Comparison of ENCODE assay signal across 9 cellular contexts in the genomic region with DNA sequence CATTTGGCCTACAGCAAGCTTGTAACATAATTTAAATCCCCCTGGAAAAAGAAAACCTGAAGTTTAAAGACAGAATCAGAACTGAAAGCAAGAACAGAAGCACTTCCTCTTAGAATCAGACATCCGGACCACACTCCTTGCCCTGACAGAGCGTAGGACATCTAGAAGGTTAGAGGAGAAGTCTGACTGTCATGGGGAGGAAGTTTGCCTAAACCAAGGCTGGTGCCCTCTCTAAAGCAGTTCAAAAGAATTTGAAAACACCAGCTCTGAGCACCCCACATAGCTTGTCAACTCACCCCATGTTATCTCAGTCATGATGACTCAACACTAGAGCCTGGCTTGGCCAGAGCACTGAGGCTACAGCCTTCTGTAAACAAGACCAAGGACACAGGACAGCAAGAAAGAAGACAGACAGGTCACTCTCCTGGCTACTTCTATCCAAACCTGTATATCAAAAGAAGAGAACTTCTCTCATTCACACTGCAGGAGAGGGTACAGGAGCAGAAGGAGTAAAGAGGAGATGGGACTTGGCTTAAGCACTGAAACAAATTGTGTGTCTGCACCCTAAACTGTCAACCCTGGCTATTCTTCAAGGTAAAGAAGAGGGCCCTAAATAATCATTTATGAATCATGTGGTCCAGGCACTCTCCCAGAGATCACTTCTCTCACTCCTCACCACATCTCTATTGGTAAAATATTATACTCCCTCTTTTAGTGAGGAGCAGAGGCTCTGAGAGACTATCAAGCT.
DNase-seq lines count a peak whose midpoint lies in the region; ATAC-seq and TF ChIP-seq lines count a peak whose summit lies in the region.
"Had no signal": no experiment of that assay in that cellular context is flagged by ENCODE, and none has a peak within 500 bp of the region (broad histone marks: within the 10 kb centered on the region; RNA-seq: fewer than 3 reads in every experiment).

No MANE protein-coding gene starts in this region.

- no peak overlapping the region for H3K18ac ChIP-seq in mesendoderm (ENCODE audit: low read length)

- peaks cover 13% of the 10 kb centered on the region for H3K4me1 Mint-ChIP-seq in WTC11
- peaks cover 4% of the 10 kb centered on the region for H3K4me1 Mint-ChIP-seq in progenitor cell of endocrine pancreas (ENCODE audit: low read depth)

- H4K5ac ChIP-seq in mesendoderm (ENCODE audit: low read length), result no peak overlapping the region

- no peaks in the 10 kb centered on the region for H3K79me2 ChIP-seq in mesendoderm (ENCODE audit: control insufficient read depth, insufficient read depth, low read length)

- H3K27me3 Mint-ChIP-seq in WTC11 (ENCODE audit: low read depth), result no peaks in the 10 kb centered on the region
- H3K27me3 Mint-ChIP-seq in progenitor cell of endocrine pancreas, result no peaks in the 10 kb centered on the region

- no peak overlapping the region for H3K9ac ChIP-seq in mesendoderm (ENCODE audit: low read length)
- H3K9ac ChIP-seq: KMS-11 had no signal

- no peak overlapping the region for H2BK15ac ChIP-seq in mesendoderm (replicated peaks; ENCODE audit: low read depth)

- peak; percentile 99 for ATAC-seq in GM21360 (IDR thresholded peaks at IDR 0.05; ENCODE audit: unreplicated experiment)
- ATAC-seq in HG03520 (IDR thresholded peaks at IDR 0.05; ENCODE audit: unreplicated experiment), result peak; percentile 96
- ATAC-seq in WTC11, result no peak

- no peak overlapping the region for H2BK120ac ChIP-seq in mesendoderm (ENCODE audit: low read depth, low read length)

- no peak overlapping the region for H3K27ac ChIP-seq in mesendoderm (ENCODE audit: low read depth, low read length)
- H3K27ac ChIP-seq: KMS-11 had no signal

- H3K4me3 Mint-ChIP-seq in WTC11 (no peak overlapping the region), progenitor cell of endocrine pancreas (ENCODE audit: low read depth) (no peak overlapping the region)

- no peak for TF ChIP-seq CTCF in WTC11 (IDR thresholded peaks at IDR 0.05)
- no peak for TF ChIP-seq CTCF in progenitor cell of endocrine pancreas (IDR thresholded peaks at IDR 0.05; ENCODE audit: unreplicated experiment)

- H3K4me3 ChIP-seq in GM08714 (ENCODE audit: low read length) (peak overlapping the region; percentile 20; the same call in 1 of the 2 replicates), mesendoderm (ENCODE audit: low read length) (no peak overlapping the region)

- no peak for DNase-seq in WTC11 (ENCODE audit: low spot score)
- peak; percentile 15 for DNase-seq in mesendoderm
- DNase-seq in progenitor cell of endocrine pancreas (ENCODE audit: low spot score, unreplicated experiment), result no peak
- no peak for DNase-seq in middle frontal gyrus (ENCODE audit: extremely low spot score, low spot score)
- DNase-seq in NCI-H1930 (lab: John Stamatoyannopoulos, UW), result no peak

- peaks cover 5% of the 10 kb centered on the region for H3K9me3 Mint-ChIP-seq in WTC11
- H3K9me3 Mint-ChIP-seq in progenitor cell of endocrine pancreas (ENCODE audit: low read depth), result no peaks in the 10 kb centered on the region

- CTCF ChIA-PET in WTC11 (lab: Charles Lee), result no interaction called here

- H3K4ac ChIP-seq in mesendoderm (ENCODE audit: low read depth, low read length), result no peak overlapping the region

- no peak overlapping the region for H3K4me2 ChIP-seq in mesendoderm (ENCODE audit: low read length)
- H3K4me2 ChIP-seq: KMS-11 had no signal

- no peak overlapping the region for H3K23ac ChIP-seq in mesendoderm (ENCODE audit: low read length)

- no peak overlapping the region for H2BK5ac ChIP-seq in mesendoderm (ENCODE audit: low read length)

- H3K36me3 Mint-ChIP-seq in WTC11 (no peaks in the 10 kb centered on the region), progenitor cell of endocrine pancreas (ENCODE audit: insufficient read depth) (no peaks in the 10 kb centered on the region)

- WGBS in mesendoderm (ENCODE audit: extremely low coverage, insufficient coverage, low lambda C conversion rate), result no CpG with 5 or more reads among the region's 2 CpGs

- no peaks in the 10 kb centered on the region for H3K36me3 ChIP-seq in mesendoderm (ENCODE audit: control insufficient read depth, insufficient read depth, low read length)

- no peaks in the 10 kb centered on the region for H3K79me1 ChIP-seq in mesendoderm (ENCODE audit: low read length)

- H3K56ac ChIP-seq in mesendoderm (ENCODE audit: low read length), result no peak overlapping the region

- no peaks in the 10 kb centered on the region for H3K27me3 ChIP-seq in mesendoderm (ENCODE audit: insufficient read depth, low read length, poor library complexity)

- POLR2A ChIA-PET in WTC11 (lab: Charles Lee), result no interaction called here

- H3K27ac Mint-ChIP-seq in WTC11 (no peak overlapping the region), progenitor cell of endocrine pancreas (no peak overlapping the region)

- H3K4me1 ChIP-seq in mesendoderm (ENCODE audit: control insufficient read depth, low read depth, low read length), result no peaks in the 10 kb centered on the region

- no peak overlapping the region for H2AK5ac ChIP-seq in mesendoderm (ENCODE audit: low read length)

- H4K8ac ChIP-seq in mesendoderm (ENCODE audit: low read depth, low read length), result no peak overlapping the region

TF ChIP-seq in WTC11, 78 proteins besides CTCF, POLR2A, EP300 and RAD21:
- peak; percentile 77 for TF ChIP-seq GABPB1 (CRISPR knock-in tag; IDR thresholded peaks at IDR 0.05)
- TF ChIP-seq, protein P1, sequence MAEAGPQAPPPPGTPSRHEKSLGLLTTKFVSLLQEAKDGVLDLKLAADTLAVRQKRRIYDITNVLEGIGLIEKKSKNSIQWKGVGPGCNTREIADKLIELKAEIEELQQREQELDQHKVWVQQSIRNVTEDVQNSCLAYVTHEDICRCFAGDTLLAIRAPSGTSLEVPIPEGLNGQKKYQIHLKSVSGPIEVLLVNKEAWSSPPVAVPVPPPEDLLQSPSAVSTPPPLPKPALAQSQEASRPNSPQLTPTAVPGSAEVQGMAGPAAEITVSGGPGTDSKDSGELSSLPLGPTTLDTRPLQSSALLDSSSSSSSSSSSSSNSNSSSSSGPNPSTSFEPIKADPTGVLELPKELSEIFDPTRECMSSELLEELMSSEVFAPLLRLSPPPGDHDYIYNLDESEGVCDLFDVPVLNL (CRISPR knock-in tag; IDR thresholded peaks at IDR 0.05; ENCODE audit: borderline replicate concordance, low read depth), result no peak
